In the genomic region with DNA sequence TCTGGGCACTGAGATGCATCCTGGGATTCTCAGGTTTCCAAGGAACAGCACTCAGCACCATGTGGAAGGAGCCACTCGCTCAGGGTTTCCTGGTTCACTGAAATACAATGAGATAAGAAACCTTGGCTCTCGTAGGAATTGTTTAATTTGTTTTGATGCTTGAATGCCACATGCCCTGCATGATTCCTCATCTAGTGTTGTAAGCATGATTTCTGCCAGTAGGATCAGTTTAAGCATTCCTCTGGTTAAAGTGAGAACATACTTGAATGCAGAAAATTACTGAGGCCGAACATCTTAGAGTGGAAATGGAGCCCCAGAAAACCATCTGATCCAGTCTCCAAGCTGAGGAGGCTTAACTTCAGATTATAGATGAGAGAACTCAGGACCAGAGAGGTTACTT, we compare ENCODE assay signal across 25 cellular contexts.
DNase-seq lines count a peak whose midpoint lies in the region; ATAC-seq and TF ChIP-seq lines count a peak whose summit lies in the region.
"Had no signal": no experiment of that assay in that cellular context is flagged by ENCODE, and none has a peak within 500 bp of the region (broad histone marks: within the 10 kb centered on the region; RNA-seq: fewer than 3 reads in every experiment).

No MANE protein-coding gene starts in this region.

- H3K36me3 ChIP-seq in GM23338 (ENCODE audit: insufficient read depth) = no peaks in the 10 kb centered on the region
- H3K36me3 ChIP-seq in adipocyte (ENCODE audit: control insufficient read depth, insufficient read depth, low read length, severe bottlenecking) = no peaks in the 10 kb centered on the region

- H3K9ac ChIP-seq in adipocyte (ENCODE audit: low read length) = peak overlapping the region; percentile 75

- no peak for DNase-seq in GM23338 (ENCODE audit: low spot score)
- DNase-seq in adipocyte (ENCODE audit: low read depth) = peak; percentile 63
- DNase-seq in fibroblast of peridontal ligament (ENCODE audit: extremely low read depth) = peak; percentile 69
- DNase-seq in sciatic nerve (ENCODE audit: low spot score) = no peak
- no peak for DNase-seq in SIG-M5 treated with dmso at 0.1 percent for 504 hours (lab: John Stamatoyannopoulos, UW; ENCODE audit: unreplicated experiment)
- DNase-seq in DMS53 treated with DMSO at 0.1 percent for 48 hours (lab: John Stamatoyannopoulos, UW; ENCODE audit: unreplicated experiment) = no peak
- DNase-seq: activated CD4-positive, alpha-beta T cell treated with anti-CD3 and anti-CD28 coated beads for 48 hours; activated naive CD4-positive, alpha-beta T cell treated with anti-CD3 and anti-CD28 coated beads, Interleukin-2, amount 50 U/mL, for 16 hours; AML-193; aorta; CD4-positive, alpha-beta memory T cell; dorsolateral prefrontal cortex; foreskin melanocyte; GF-D8; naive thymus-derived CD8-positive, alpha-beta T cell; NCI-H1048; NCI-H1694 treated with DMSO at 0.1 percent for 48 hours; posterior cingulate gyrus; stimulated activated CD8-positive, alpha-beta memory T cell treated with anti-CD3 and anti-CD28 coated beads, Interleukin-4, amount 100 ng/mL, for 48 hours; T-helper 17 cell had no signal

- no peak for TF ChIP-seq CTCF in GM23338 (conservative IDR thresholded peaks at IDR 0.05; ENCODE audit: low read depth in 2 of 2)

- H3K9me3 Mint-ChIP-seq in GM23338 = peaks cover 25% of the 10 kb centered on the region

- H3K4me1 Mint-ChIP-seq in GM23338 = peaks cover 22% of the 10 kb centered on the region; the same call in 2 of the 3 replicates
- H3K4me1 Mint-ChIP-seq: CD4-positive, alpha-beta memory T cell; central memory CD8-positive, alpha-beta T cell; naive thymus-derived CD8-positive, alpha-beta T cell had no signal

- H3K9me3 ChIP-seq in adipocyte (ENCODE audit: control insufficient read depth, low read length) = no peaks in the 10 kb centered on the region

- H3K27me3 Mint-ChIP-seq in GM23338 (ENCODE audit: insufficient read depth, low read depth, poor library complexity) = peaks cover 2% of the 10 kb centered on the region
- H3K27me3 Mint-ChIP-seq: CD4-positive, alpha-beta memory T cell; central memory CD8-positive, alpha-beta T cell; T-helper 17 cell; type B pancreatic cell had no signal

- 0 out of 2 replicates have a peak, but pooled peaks cover 4% of the 10 kb centered on the region for H3K9me2 ChIP-seq in GM23338 (ENCODE audit: insufficient read depth)

- peaks cover 13% of the 10 kb centered on the region for H3K4me1 ChIP-seq in GM23338 (ENCODE audit: insufficient read depth)
- H3K4me1 ChIP-seq in adipocyte (ENCODE audit: control insufficient read depth, insufficient read depth, low read length) = peaks cover 44% of the 10 kb centered on the region

- no peak overlapping the region for H3K27ac ChIP-seq in GM23338 (ENCODE audit: low read depth)

- H2AFZ ChIP-seq in GM23338 = peak overlapping the region; percentile 83; the same call in 1 of the 2 replicates

- no peak for TF ChIP-seq POLR2A in GM18505 (IDR thresholded peaks at IDR 0.05; ENCODE audit: borderline replicate concordance, extremely low read depth, insufficient read depth, insufficient read length)

- ATAC-seq in GM23338 (no peak; the same call in 2 of the 3 replicates), sciatic nerve (peak; percentile 2), GM18505 (IDR thresholded peaks at IDR 0.05; ENCODE audit: unreplicated experiment) (no peak)
- ATAC-seq: left lobe of liver; naive thymus-derived CD8-positive, alpha-beta T cell; T-helper 17 cell had no signal

- H3K4me3 ChIP-seq in GM23338 (no peak overlapping the region), adipocyte (ENCODE audit: low read length) (peak overlapping the region; percentile 34)
- H3K4me3 ChIP-seq: dorsolateral prefrontal cortex had no signal

- H3K27me3 ChIP-seq in GM23338 (ENCODE audit: insufficient read depth) (no peaks in the 10 kb centered on the region), adipocyte (replicated peaks; ENCODE audit: control insufficient read depth, insufficient read depth, low read length) (no peaks in the 10 kb centered on the region)
- H3K27me3 ChIP-seq: dorsolateral prefrontal cortex had no signal

- H4K20me1 ChIP-seq in GM23338 (replicated peaks; ENCODE audit: insufficient read depth) = no peaks in the 10 kb centered on the region

- intact Hi-C loops in sciatic nerve (cut with DNase I) = no loop called here

- peaks cover 21% of the 10 kb centered on the region for H3K36me3 Mint-ChIP-seq in GM23338 (ENCODE audit: low read depth)
- H3K36me3 Mint-ChIP-seq: CD4-positive, alpha-beta memory T cell; naive thymus-derived CD8-positive, alpha-beta T cell had no signal

- no peaks in the 10 kb centered on the region for H3K79me2 ChIP-seq in GM23338 (replicated peaks; ENCODE audit: insufficient read depth)

- no peaks in the 10 kb centered on the region for H3F3A ChIP-seq in GM23338 (replicated peaks; ENCODE audit: low read depth)

- H3K4me2 ChIP-seq in GM23338 = no peak overlapping the region

- peak overlapping the region; percentile 72; the same call in 1 of the 2 replicates for H3K27ac Mint-ChIP-seq in GM23338
- H3K27ac Mint-ChIP-seq: CD4-positive, alpha-beta memory T cell; mesothelial cell of epicardium; naive thymus-derived CD8-positive, alpha-beta T cell; T-helper 17 cell; type B pancreatic cell had no signal

- H3K4me3 Mint-ChIP-seq in GM23338 = no peak overlapping the region
- H3K4me3 Mint-ChIP-seq: CD4-positive, alpha-beta memory T cell; central memory CD8-positive, alpha-beta T cell; mesothelial cell of epicardium; naive thymus-derived CD8-positive, alpha-beta T cell; T-helper 17 cell; type B pancreatic cell had no signal

TF ChIP-seq in GM23338, 12 proteins besides CTCF, POLR2A, EP300 and RAD21 (continues in another document):
- no peak for TF ChIP-seq EZH2 (IDR thresholded peaks at IDR 0.05; ENCODE audit: low read depth, unreplicated experiment)
- TF ChIP-seq EZH2phosphoT487 (IDR thresholded peaks at IDR 0.05; ENCODE audit: unreplicated experiment) = no peak
- TF ChIP-seq ZNF331 (CRISPR knock-in tag; IDR thresholded peaks at IDR 0.05; ENCODE audit: low read depth) = no peak
- no peak for TF ChIP-seq REST (IDR thresholded peaks at IDR 0.05; ENCODE audit: unreplicated experiment)
- TF ChIP-seq ZNF114 (CRISPR knock-in tag; IDR thresholded peaks at IDR 0.05) = no peak

Comparison
In these comparisons a context has a peak if more than half of its experiments do, and no peak if none do; other contexts are left out.
1. DNase-seq: peak in adipocyte (single experiment) and fibroblast of peridontal ligament (single experiment); none in GM23338 (single experiment), sciatic nerve (single experiment), SIG-M5 treated with dmso at 0.1 percent for 504 hours (single experiment) and DMS53 treated with DMSO at 0.1 percent for 48 hours (single experiment).